ENCODE assay signal across 13 cellular contexts in genomic region chr20:32727663-32728062, GRCh38. TPM values are rescaled to one million over a fixed set of nuclear protein-coding genes. Genes with fewer than 3 reads are reported as not detected.
A peak's percentile ranks its signal among the peaks of the same experiment; 100 is the strongest.
DNase-seq lines count a peak whose midpoint lies in the region; ATAC-seq, FAIRE-seq and TF ChIP-seq lines count a peak whose summit lies in the region.
"Had no signal": no experiment of that assay in that cellular context is flagged by ENCODE, and none has a peak within 500 bp of the region (broad histone marks: within the 10 kb centered on the region; RNA-seq: fewer than 3 reads in every experiment).

No MANE protein-coding gene starts in this region.

- peaks cover 7% of the 10 kb centered on the region for H4K20me1 ChIP-seq in astrocyte (ENCODE audit: insufficient read depth, low read length)

- DNase-seq in A172 (ENCODE audit: low spot score) (peak; percentile 83), GM04504 (ENCODE audit: low read depth) (peak; percentile 71), astrocyte (ENCODE audit: low read depth) (peak; percentile 97), kidney glomerular epithelial cell (lab: John Stamatoyannopoulos, UW) (peak; percentile 93), NCI-H2029 (lab: John Stamatoyannopoulos, UW) (no peak)
- no peak for DNase-seq in activated CD4-positive, alpha-beta memory T cell treated with anti-CD3 and anti-CD28 coated beads, Interleukin-2, amount 10 ng/mL, durations not matched to agents 7 days and 5 days
- no peak for DNase-seq in activated CD4-positive, alpha-beta T cell treated with anti-CD3 and anti-CD28 coated beads, Interleukin-2, amount 10 ng/mL, durations not matched to agents 7 days and 5 days
- DNase-seq: activated naive CD4-positive, alpha-beta T cell treated with Interleukin-2 at 50 U/mL for 16 hours; left ventricle myocardium inferior; NCI-H1436 treated with DMSO at 0.1 percent for 48 hours had no signal

- peak overlapping the region; percentile 95 for H3K27ac Mint-ChIP-seq in astrocyte (ENCODE audit: unreplicated experiment)
- no peak overlapping the region for H3K27ac Mint-ChIP-seq in activated CD4-positive, alpha-beta memory T cell treated with anti-CD3 and anti-CD28 coated beads, Interleukin-2, amount 10 ng/mL, durations not matched to agents 7 days and 5 days
- no peak overlapping the region for H3K27ac Mint-ChIP-seq in activated CD4-positive, alpha-beta T cell treated with anti-CD3 and anti-CD28 coated beads, Interleukin-2, amount 10 ng/mL, durations not matched to agents 7 days and 5 days

- CTCF ChIA-PET in activated CD4-positive, alpha-beta memory T cell treated with anti-CD3 and anti-CD28 coated beads, Interleukin-2, amount 10 ng/mL, durations not matched to agents 7 days and 5 days (lab: Charles Lee), result interaction anchor here (0.7 kb wide), 1 partner anchor 51 kb away, joined by 3 read pairs; no protein-coding TSS in a partner anchor
- CTCF ChIA-PET in activated CD4-positive, alpha-beta T cell treated with anti-CD3 and anti-CD28 coated beads, Interleukin-2, amount 10 ng/mL, durations not matched to agents 7 days and 5 days (lab: Charles Lee), result interaction anchor here (0.6 kb wide), 1 partner anchor 96 kb away, joined by 3 read pairs; no protein-coding TSS in a partner anchor

- TF ChIP-seq CTCF in astrocyte (IDR thresholded peaks at IDR 0.05; ENCODE audit: insufficient read depth, low read depth, low read length), result no peak

- H3K9ac ChIP-seq in astrocyte (ENCODE audit: low read length), result peak overlapping the region; percentile 44
- H3K9ac ChIP-seq: BLaER1 had no signal

- no peaks in the 10 kb centered on the region for H3K27me3 Mint-ChIP-seq in astrocyte (ENCODE audit: low read depth, unreplicated experiment)
- H3K27me3 Mint-ChIP-seq in activated CD4-positive, alpha-beta memory T cell treated with anti-CD3 and anti-CD28 coated beads, Interleukin-2, amount 10 ng/mL, durations not matched to agents 7 days and 5 days, result no peaks in the 10 kb centered on the region
- H3K27me3 Mint-ChIP-seq in activated CD4-positive, alpha-beta T cell treated with anti-CD3 and anti-CD28 coated beads, Interleukin-2, amount 10 ng/mL, durations not matched to agents 7 days and 5 days, result no peaks in the 10 kb centered on the region

- peaks cover 3% of the 10 kb centered on the region for H3K36me3 Mint-ChIP-seq in astrocyte (ENCODE audit: low read depth, unreplicated experiment)
- H3K36me3 Mint-ChIP-seq in activated CD4-positive, alpha-beta memory T cell treated with anti-CD3 and anti-CD28 coated beads, Interleukin-2, amount 10 ng/mL, durations not matched to agents 7 days and 5 days (ENCODE audit: low read depth), result peaks cover 29% of the 10 kb centered on the region
- H3K36me3 Mint-ChIP-seq in activated CD4-positive, alpha-beta T cell treated with anti-CD3 and anti-CD28 coated beads, Interleukin-2, amount 10 ng/mL, durations not matched to agents 7 days and 5 days (ENCODE audit: low read depth), result peaks cover 33% of the 10 kb centered on the region

- H3K36me3 ChIP-seq in astrocyte (ENCODE audit: insufficient read depth, low read length), result peaks cover 3% of the 10 kb centered on the region

- ATAC-seq in HG02885 (IDR thresholded peaks at IDR 0.05; ENCODE audit: poor library complexity, unreplicated experiment), result no peak

- H3K4me3 Mint-ChIP-seq in astrocyte (ENCODE audit: unreplicated experiment), result no peak overlapping the region
- no peak overlapping the region for H3K4me3 Mint-ChIP-seq in activated CD4-positive, alpha-beta memory T cell treated with anti-CD3 and anti-CD28 coated beads, Interleukin-2, amount 10 ng/mL, durations not matched to agents 7 days and 5 days
- H3K4me3 Mint-ChIP-seq in activated CD4-positive, alpha-beta T cell treated with anti-CD3 and anti-CD28 coated beads, Interleukin-2, amount 10 ng/mL, durations not matched to agents 7 days and 5 days, result no peak overlapping the region

- no peak for FAIRE-seq in astrocyte (lab: Jason Lieb, UNC)

- peak overlapping the region; percentile 63 for H3K27ac ChIP-seq in astrocyte (ENCODE audit: low read depth, low read length)
- H3K27ac ChIP-seq: BLaER1, left ventricle myocardium inferior had no signal

- peaks cover 11% of the 10 kb centered on the region for H3K79me2 ChIP-seq in astrocyte (ENCODE audit: insufficient read depth, low read length)

- no peak overlapping the region for H3K4me3 ChIP-seq in astrocyte (ENCODE audit: insufficient read depth, low read depth, low read length)
- H3K4me3 ChIP-seq: BLaER1, left ventricle myocardium inferior, smooth muscle cell had no signal

- H2AFZ ChIP-seq in astrocyte (ENCODE audit: low read depth, low read length), result no peak overlapping the region

- H3K4me1 Mint-ChIP-seq in astrocyte (ENCODE audit: low read depth, unreplicated experiment), result peaks cover 22% of the 10 kb centered on the region
- peaks cover 13% of the 10 kb centered on the region for H3K4me1 Mint-ChIP-seq in activated CD4-positive, alpha-beta memory T cell treated with anti-CD3 and anti-CD28 coated beads, Interleukin-2, amount 10 ng/mL, durations not matched to agents 7 days and 5 days
- peaks cover 20% of the 10 kb centered on the region for H3K4me1 Mint-ChIP-seq in activated CD4-positive, alpha-beta T cell treated with anti-CD3 and anti-CD28 coated beads, Interleukin-2, amount 10 ng/mL, durations not matched to agents 7 days and 5 days

- POLR2A ChIA-PET in activated CD4-positive, alpha-beta memory T cell treated with anti-CD3 and anti-CD28 coated beads, Interleukin-2, amount 10 ng/mL, durations not matched to agents 7 days and 5 days (lab: Charles Lee), result interaction anchor here (0.7 kb wide), 2 partner anchors 14 to 18 kb away, joined by 4 read pairs; no protein-coding TSS in a partner anchor
- POLR2A ChIA-PET in activated CD4-positive, alpha-beta T cell treated with anti-CD3 and anti-CD28 coated beads, Interleukin-2, amount 10 ng/mL, durations not matched to agents 7 days and 5 days (lab: Charles Lee), result no interaction called here

- H3K4me1 ChIP-seq in astrocyte (ENCODE audit: insufficient read depth, low read length), result peaks cover 24% of the 10 kb centered on the region
- H3K4me1 ChIP-seq: BLaER1 had no signal

- no peaks in the 10 kb centered on the region for H3K27me3 ChIP-seq in astrocyte (ENCODE audit: insufficient read depth, low read length)
- H3K27me3 ChIP-seq: BLaER1 had no signal

- H3K9me3 ChIP-seq in astrocyte (ENCODE audit: insufficient read depth, low read depth, low read length), result no peaks in the 10 kb centered on the region
- H3K9me3 ChIP-seq: BLaER1, left ventricle myocardium inferior had no signal

- H3K9me3 Mint-ChIP-seq in astrocyte (ENCODE audit: unreplicated experiment), result no peaks in the 10 kb centered on the region
- H3K9me3 Mint-ChIP-seq in activated CD4-positive, alpha-beta memory T cell treated with anti-CD3 and anti-CD28 coated beads, Interleukin-2, amount 10 ng/mL, durations not matched to agents 7 days and 5 days, result no peaks in the 10 kb centered on the region
- no peaks in the 10 kb centered on the region for H3K9me3 Mint-ChIP-seq in activated CD4-positive, alpha-beta T cell treated with anti-CD3 and anti-CD28 coated beads, Interleukin-2, amount 10 ng/mL, durations not matched to agents 7 days and 5 days

- H3K4me2 ChIP-seq in astrocyte (ENCODE audit: low read length), result peak overlapping the region; percentile 57
- H3K4me2 ChIP-seq: BLaER1, smooth muscle cell had no signal

RNA-seq across cellular contexts. Expression of gene COMMD7, which starts 15.6 kb away (rescaled TPM):
- 76.8 and 85.5 TPM in 2 replicates for total RNA-seq in A172 (2014; rRNA removed; shearing (Covaris generic))
- 38.7 and 38.9 TPM in 2 replicates for total RNA-seq in astrocyte
- total RNA-seq in activated CD4-positive, alpha-beta memory T cell treated with anti-CD3 and anti-CD28 coated beads, Interleukin-2, amount 10 ng/mL, durations not matched to agents 7 days and 5 days, result 10 to 100 TPM; 61.7 to 62.6 TPM
- 10 to 100 TPM; 63.4 to 75.7 TPM for total RNA-seq in activated CD4-positive, alpha-beta T cell treated with anti-CD3 and anti-CD28 coated beads, Interleukin-2, amount 10 ng/mL, durations not matched to agents 7 days and 5 days

RNA-seq across cellular contexts. Expression of gene DNMT3B, which starts 34.5 kb away (rescaled TPM):
- total RNA-seq in A172 (2014; rRNA removed; shearing (Covaris generic)), result 4.5 and 6.2 TPM in 2 replicates
- 5.0 and 5.6 TPM in 2 replicates for total RNA-seq in astrocyte
- 1 to 10 TPM; 2.2 to 2.4 TPM for total RNA-seq in activated CD4-positive, alpha-beta memory T cell treated with anti-CD3 and anti-CD28 coated beads, Interleukin-2, amount 10 ng/mL, durations not matched to agents 7 days and 5 days
- total RNA-seq in activated CD4-positive, alpha-beta T cell treated with anti-CD3 and anti-CD28 coated beads, Interleukin-2, amount 10 ng/mL, durations not matched to agents 7 days and 5 days, result 1 to 10 TPM; 3.7 to 4.1 TPM

RNA-seq across cellular contexts. Expression of gene C20orf203, which starts 53.9 kb away (rescaled TPM):
- total RNA-seq in A172 (2014; rRNA removed; shearing (Covaris generic)), result not detected in 2 replicates
- total RNA-seq in astrocyte, result not detected in 2 replicates
- total RNA-seq in activated CD4-positive, alpha-beta memory T cell treated with anti-CD3 and anti-CD28 coated beads, Interleukin-2, amount 10 ng/mL, durations not matched to agents 7 days and 5 days, result under 1 TPM; 0.13 to 0.15 TPM
- under 1 TPM; 0.07 to 0.08 TPM for total RNA-seq in activated CD4-positive, alpha-beta T cell treated with anti-CD3 and anti-CD28 coated beads, Interleukin-2, amount 10 ng/mL, durations not matched to agents 7 days and 5 days
- total RNA-seq: left ventricle myocardium inferior had no signal

Comparison
In these comparisons a context has a peak if more than half of its experiments do, and no peak if none do; other contexts are left out.
1. DNase-seq: peak in A172 (single experiment), GM04504 (single experiment), astrocyte (single experiment) and kidney glomerular epithelial cell (single experiment); none in activated CD4-positive, alpha-beta memory T cell treated with anti-CD3 and anti-CD28 coated beads, Interleukin-2, amount 10 ng/mL, durations not matched to agents 7 days and 5 days (single experiment), activated CD4-positive, alpha-beta T cell treated with anti-CD3 and anti-CD28 coated beads, Interleukin-2, amount 10 ng/mL, durations not matched to agents 7 days and 5 days (single experiment) and NCI-H2029 (single experiment).